ENCODE assay signal across 8 cellular contexts in the genomic region with DNA sequence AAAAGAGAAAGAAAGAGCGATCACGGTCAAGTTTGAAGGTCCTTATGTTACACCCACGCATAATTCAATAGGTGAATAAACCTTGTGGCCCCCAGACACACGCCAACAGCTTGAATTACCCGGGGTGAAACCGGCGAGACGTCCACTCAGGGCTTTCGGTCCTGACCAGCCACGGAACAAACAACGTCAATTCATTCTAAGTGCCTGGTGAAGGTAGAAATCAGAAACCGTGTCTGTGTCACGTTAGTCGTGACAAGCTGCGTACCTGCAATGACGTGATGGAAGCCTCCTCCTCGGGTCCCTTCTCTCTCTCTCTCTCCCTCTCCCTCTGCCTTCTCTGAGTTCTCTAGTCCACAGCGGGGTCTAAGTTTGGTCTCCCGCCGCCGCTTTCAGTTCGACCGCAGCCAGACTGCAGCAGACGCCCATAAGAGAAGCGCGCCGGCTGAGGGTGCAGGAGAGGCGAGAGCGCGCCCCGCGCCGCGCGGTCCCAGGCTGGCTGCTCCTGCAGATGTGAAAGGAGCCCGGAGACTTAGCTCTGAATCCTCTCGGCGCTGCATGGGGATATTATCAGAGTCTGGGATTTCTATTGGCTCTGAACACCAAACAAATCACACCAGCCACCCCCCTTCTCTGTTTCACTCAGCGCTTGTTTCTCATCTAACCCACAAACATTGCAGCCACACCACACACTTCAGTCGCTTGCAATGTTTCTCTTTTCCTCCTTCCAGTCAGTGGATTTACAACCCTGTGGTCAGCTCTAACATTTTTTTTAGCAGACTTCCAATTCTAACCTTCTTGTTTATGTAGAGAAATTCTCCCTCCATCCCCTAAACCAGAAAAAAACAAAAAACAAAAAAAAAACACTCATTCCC.
A peak's percentile ranks its signal among the peaks of the same experiment; 100 is the strongest.
DNase-seq lines count a peak whose midpoint lies in the region; TF ChIP-seq lines count a peak whose summit lies in the region.

Gene GREM2, minus strand, starts transcription at position 537 of the 872 bp plus-strand sequence. CDS start 118,680 bp downstream, outside the sequence.

- peaks cover 14 to 15% of the 10 kb centered on the region in 2 donors for H3K27me3 ChIP-seq in duodenal mucosa (ENCODE audit: control insufficient read depth in 1 of 2, insufficient read depth in 2 of 2, low read length in 2 of 2)

- peak within 1 kb of the TSS in 1 of 2 donors; percentile 9 for H3K9ac ChIP-seq in duodenal mucosa (ENCODE audit: low read depth in 1 of 2, low read length in 2 of 2)

- H3K9me3 ChIP-seq in duodenal mucosa (ENCODE audit: control insufficient read depth in 1 of 2, low read length in 2 of 2), result no peaks in the 10 kb centered on the region

- H3K36me3 ChIP-seq in duodenal mucosa (ENCODE audit: control insufficient read depth in 1 of 2, insufficient read depth in 2 of 2, low read length in 2 of 2), result no peaks in the 10 kb centered on the region

- H3K4me3 ChIP-seq in LNCaP clone FGC (ENCODE audit: low read depth, low read length) (peak within 1 kb of the TSS; percentile 41), duodenal mucosa (ENCODE audit: low read depth in 1 of 2, low read length in 2 of 2) (peak within 1 kb of the TSS; percentile 73 to 80)

- H3K27ac ChIP-seq in duodenal mucosa (ENCODE audit: low read depth, low read length), result no peak within 1 kb of the TSS

- TF ChIP-seq CTCF in LNCaP clone FGC (IDR thresholded peaks at IDR 0.05; ENCODE audit: control insufficient read depth, extremely low read depth, insufficient read depth), result no peak

- DNase-seq in GM04503 (ENCODE audit: low read depth) (peak; percentile 95), GOT3 (lab: John Stamatoyannopoulos, UW) (peak; percentile 83), LNCaP clone FGC (ENCODE audit: low read depth) (no peak), medulla oblongata (ENCODE audit: extremely low spot score) (peak; percentile 40)
- peak; percentile 13 to 24 for DNase-seq in activated CD4-positive, alpha-beta T cell treated with anti-CD3 and anti-CD28 coated beads for 4 hours
- peak; percentile 10 to 21 for DNase-seq in stimulated activated CD8-positive, alpha-beta memory T cell treated with anti-CD3 and anti-CD28 coated beads, Interleukin-15, amount 100 ng/mL, for 48 hours (ENCODE audit: low read depth in 2 of 2)
- no peak for DNase-seq in effector CD8-positive, alpha-beta T cell (lab: John Stamatoyannopoulos, UW)

- H3K4me1 ChIP-seq in duodenal mucosa (ENCODE audit: control insufficient read depth in 1 of 2, insufficient read depth in 2 of 2, low read length in 2 of 2), result no peaks in the 10 kb centered on the region

Comparison
In these comparisons a context has a peak if more than half of its experiments do, and no peak if none do; other contexts are left out.
1. DNase-seq: peak in GM04503 (single experiment), GOT3 (single experiment), activated CD4-positive, alpha-beta T cell treated with anti-CD3 and anti-CD28 coated beads for 4 hours (2 of 2), medulla oblongata (single experiment) and stimulated activated CD8-positive, alpha-beta memory T cell treated with anti-CD3 and anti-CD28 coated beads, Interleukin-15, amount 100 ng/mL, for 48 hours (2 of 2); none in LNCaP clone FGC (single experiment) and effector CD8-positive, alpha-beta T cell (single experiment).